Comparison of ENCODE assay signal across 8 cellular contexts in the genomic region with DNA sequence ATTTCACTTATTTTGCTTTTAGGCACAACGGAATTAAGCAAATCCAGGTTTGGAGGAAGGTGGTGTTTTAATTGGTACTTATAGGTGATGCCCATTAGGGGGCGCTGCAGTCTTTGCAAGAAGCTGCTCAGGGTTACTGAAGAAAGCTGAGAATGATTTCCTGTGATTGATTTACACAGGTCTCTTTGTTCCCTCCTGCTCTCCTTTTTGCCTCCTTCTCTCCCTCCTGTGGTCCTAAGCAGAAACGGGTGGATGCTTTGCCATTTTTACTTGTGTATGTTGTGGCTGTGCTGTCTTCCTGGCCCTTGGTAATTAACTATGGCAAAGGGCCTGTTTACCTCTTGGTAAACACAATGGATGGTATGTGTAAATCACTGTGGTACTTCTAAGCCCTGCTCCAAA.
DNase-seq lines count a peak whose midpoint lies in the region; ATAC-seq, FAIRE-seq and TF ChIP-seq lines count a peak whose summit lies in the region.

No MANE protein-coding gene starts in this region.

- H2AFZ ChIP-seq in HepG2 (ENCODE audit: low read length): no peak overlapping the region

- ATAC-seq in HepG2: peak; percentile 76
- no peak for ATAC-seq in GM18502 (IDR thresholded peaks at IDR 0.05; ENCODE audit: poor library complexity, unreplicated experiment)

- no peaks in the 10 kb centered on the region for H4K20me1 ChIP-seq in HepG2 (ENCODE audit: insufficient read depth, low read length)

- no peaks in the 10 kb centered on the region for H3K79me2 ChIP-seq in HepG2 (ENCODE audit: insufficient read depth, low read length)

- no peak overlapping the region for H3K9ac ChIP-seq in HepG2 (ENCODE audit: insufficient read depth, low read depth, low read length)

- no peaks in the 10 kb centered on the region for H3K9me3 ChIP-seq in AG04450 (ENCODE audit: control insufficient read depth, insufficient read depth, low read length)
- no peaks in the 10 kb centered on the region for H3K9me3 ChIP-seq in HepG2 (ENCODE audit: low read length)

- no peak for TF ChIP-seq POLR2A in HepG2 (IDR thresholded peaks at IDR 0.05; ENCODE audit: insufficient read depth in 1 of 2, low read depth in 2 of 2, low read length in 2 of 2)

- peaks cover 5% of the 10 kb centered on the region for H3K36me3 ChIP-seq in H7 (replicated peaks; ENCODE audit: control insufficient read depth, insufficient read depth, low read length)
- peaks cover 19 to 57% of the 10 kb centered on the region in 2 experiments for H3K36me3 ChIP-seq in HepG2 (replicated peaks in 1 of 2; ENCODE audit: control insufficient read depth in 1 of 2, insufficient read depth in 2 of 2, low read length in 2 of 2)

- in situ Hi-C loops in HepG2 (cut with HindIII; ENCODE audit: extremely low pct_ligation_motif_present, low pct_unique_long_range_greater_than_20kb): loop anchor here (5.0 kb wide), 2 partner anchors 150 to 250 kb away; no protein-coding TSS in a partner anchor

- H3K4me2 ChIP-seq in HepG2 (ENCODE audit: low read depth, low read length): no peak overlapping the region

- H3K4me3 ChIP-seq in AG04450 (ENCODE audit: low read depth, low read length): no peak overlapping the region
- H3K4me3 ChIP-seq in H7 (ENCODE audit: insufficient read depth, low read depth, low read length): no peak overlapping the region
- no peak overlapping the region for H3K4me3 ChIP-seq in coronary artery
- no peak overlapping the region for H3K4me3 ChIP-seq in HepG2 (replicated peaks in 1 of 3; ENCODE audit: insufficient read depth in 1 of 3, low read depth in 2 of 3, low read length in 3 of 3)

- peak; percentile 80 for TF ChIP-seq RAD21 in HepG2 (CRISPR knock-in tag; IDR thresholded peaks at IDR 0.05)

- POLR2A ChIA-PET in AG04450 (lab: Yijun Ruan, JAX): no interaction called here
- POLR2A ChIA-PET in HepG2 (lab: Yijun Ruan, JAX): no interaction called here

- H3K27me3 ChIP-seq in AG04450 (ENCODE audit: control insufficient read depth, insufficient read depth, low read length) (no peaks in the 10 kb centered on the region), H7 (ENCODE audit: control insufficient read depth, insufficient read depth, low read length) (no peaks in the 10 kb centered on the region), HepG2 (ENCODE audit: control insufficient read depth in 1 of 2, insufficient read depth in 2 of 2, low read length in 2 of 2) (no peaks in the 10 kb centered on the region)

- DNase-seq in AG04450 (ENCODE audit: low read depth, low spot score) (peak; percentile 65), H7 (peak; percentile 89), NCI-H510A (lab: John Stamatoyannopoulos, UW) (peak; percentile 83), coronary artery (ENCODE audit: low spot score) (no peak), HepG2 (ENCODE audit: low spot score) (peak; percentile 71)
- peak; percentile 72 for DNase-seq in activated CD4-positive, alpha-beta T cell treated with anti-CD3 and anti-CD28 coated beads for 48 hours
- peak; percentile 34 to 39 for DNase-seq in stimulated activated CD4-positive, alpha-beta T cell treated with anti-CD3 and anti-CD28 coated beads, Interleukin-4, amount 100 ng/mL, for 4 hours

- TF ChIP-seq EP300 in HepG2 (IDR thresholded peaks at IDR 0.05; ENCODE audit: low read depth in 2 of 2, low read length in 2 of 2) (no peak), HepG2 (CRISPR knock-in tag; IDR thresholded peaks at IDR 0.05; ENCODE audit: borderline replicate concordance) (no peak)

- CTCF ChIA-PET in AG04450 (lab: Charles Lee) (interaction anchor here (0.5 to 6.9 kb wide), 60 partner anchors 10 to 254 kb away, joined by 3 to 178 read pairs (median 5); partner anchors contain the start of gene TCP11), HepG2 (lab: Yijun Ruan, JAX; ENCODE audit: low intra/inter-chr PET ratio, low total read pairs) (interaction anchor here (3.4 to 3.5 kb wide), 2 partner anchors 153 to 254 kb away, joined by 17 to 44 read pairs; partner anchors contain the start of gene TCP11)

- TF ChIP-seq CTCF in AG04450 (IDR thresholded peaks at IDR 0.05; ENCODE audit: low read depth, low read length): peak; percentile 72
- peak; percentile 50 for TF ChIP-seq CTCF in coronary artery (IDR thresholded peaks at IDR 0.05)
- TF ChIP-seq CTCF in HepG2 (CRISPR knock-in tag; IDR thresholded peaks at IDR 0.05): peak; percentile 89

- H3K4me1 ChIP-seq in HepG2 (ENCODE audit: insufficient read depth, low read length): no peaks in the 10 kb centered on the region

- no TSS peak for BruUV-seq in HepG2 (replicated peaks; lab: Mats Ljungman, UMichigan)

- intact Hi-C loops in HepG2 (cut with micrococcal nuclease; ENCODE audit: unreplicated experiment): loop anchor here (1.0 to 2.0 kb wide), 3 partner anchors 153 to 254 kb away; no protein-coding TSS in a partner anchor

- 56% methylated on average over 3 of the region's 3 CpGs for WGBS in HepG2 (ENCODE audit: low lambda C conversion rate)

- peak; percentile 48 for FAIRE-seq in HepG2 (lab: Jason Lieb, UNC)

- H3K27ac ChIP-seq in AG04450 (ENCODE audit: low read depth, low read length) (no peak overlapping the region), coronary artery (no peak overlapping the region), HepG2 (ENCODE audit: extremely low read length, insufficient read depth, low read length) (no peak overlapping the region)

TF ChIP-seq in HepG2, 621 proteins besides CTCF, POLR2A, EP300 and RAD21 (continues in another document):
- TF ChIP-seq ZNF589 (CRISPR knock-in tag; conservative IDR thresholded peaks at IDR 0.05) (no peak), KLF16 (CRISPR knock-in tag; IDR thresholded peaks at IDR 0.05) (no peak), ZNF431 (CRISPR knock-in tag; IDR thresholded peaks at IDR 0.05; ENCODE audit: borderline replicate concordance, low read depth) (no peak), PPARG (CRISPR knock-in tag; conservative IDR thresholded peaks at IDR 0.05) (0 out of 2 replicates have a peak, but pooled peaks have one; percentile 14), GZF1 (CRISPR knock-in tag; IDR thresholded peaks at IDR 0.05) (no peak), ZNF747 (CRISPR knock-in tag; IDR thresholded peaks at IDR 0.05; ENCODE audit: borderline replicate concordance) (0 out of 2 replicates have a peak, but pooled peaks have one; percentile 22), TMF1 (CRISPR knock-in tag; IDR thresholded peaks at IDR 0.05; ENCODE audit: low read depth) (no peak), ZNF232 (CRISPR knock-in tag; IDR thresholded peaks at IDR 0.05; ENCODE audit: borderline replicate concordance) (0 out of 2 replicates have a peak, but pooled peaks have one; percentile 45), IRF2 (CRISPR knock-in tag; IDR thresholded peaks at IDR 0.05) (no peak), MIXL1 (CRISPR knock-in tag; IDR thresholded peaks at IDR 0.05) (peak; percentile 94), TARDBP (CRISPR knock-in tag; IDR thresholded peaks at IDR 0.05) (peak; percentile 24; the same call in 1 of the 2 replicates)
- TF ChIP-seq, protein P1, sequence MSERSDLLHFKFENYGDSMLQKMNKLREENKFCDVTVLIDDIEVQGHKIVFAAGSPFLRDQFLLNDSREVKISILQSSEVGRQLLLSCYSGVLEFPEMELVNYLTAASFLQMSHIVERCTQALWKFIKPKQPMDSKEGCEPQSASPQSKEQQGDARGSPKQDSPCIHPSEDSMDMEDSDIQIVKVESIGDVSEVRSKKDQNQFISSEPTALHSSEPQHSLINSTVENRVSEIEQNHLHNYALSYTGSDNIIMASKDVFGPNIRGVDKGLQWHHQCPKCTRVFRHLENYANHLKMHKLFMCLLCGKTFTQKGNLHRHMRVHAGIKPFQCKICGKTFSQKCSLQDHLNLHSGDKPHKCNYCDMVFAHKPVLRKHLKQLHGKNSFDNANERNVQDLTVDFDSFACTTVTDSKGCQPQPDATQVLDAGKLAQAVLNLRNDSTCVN (CRISPR knock-in tag; IDR thresholded peaks at IDR 0.05; ENCODE audit: borderline replicate concordance): no peak
- TF ChIP-seq, protein P2, sequence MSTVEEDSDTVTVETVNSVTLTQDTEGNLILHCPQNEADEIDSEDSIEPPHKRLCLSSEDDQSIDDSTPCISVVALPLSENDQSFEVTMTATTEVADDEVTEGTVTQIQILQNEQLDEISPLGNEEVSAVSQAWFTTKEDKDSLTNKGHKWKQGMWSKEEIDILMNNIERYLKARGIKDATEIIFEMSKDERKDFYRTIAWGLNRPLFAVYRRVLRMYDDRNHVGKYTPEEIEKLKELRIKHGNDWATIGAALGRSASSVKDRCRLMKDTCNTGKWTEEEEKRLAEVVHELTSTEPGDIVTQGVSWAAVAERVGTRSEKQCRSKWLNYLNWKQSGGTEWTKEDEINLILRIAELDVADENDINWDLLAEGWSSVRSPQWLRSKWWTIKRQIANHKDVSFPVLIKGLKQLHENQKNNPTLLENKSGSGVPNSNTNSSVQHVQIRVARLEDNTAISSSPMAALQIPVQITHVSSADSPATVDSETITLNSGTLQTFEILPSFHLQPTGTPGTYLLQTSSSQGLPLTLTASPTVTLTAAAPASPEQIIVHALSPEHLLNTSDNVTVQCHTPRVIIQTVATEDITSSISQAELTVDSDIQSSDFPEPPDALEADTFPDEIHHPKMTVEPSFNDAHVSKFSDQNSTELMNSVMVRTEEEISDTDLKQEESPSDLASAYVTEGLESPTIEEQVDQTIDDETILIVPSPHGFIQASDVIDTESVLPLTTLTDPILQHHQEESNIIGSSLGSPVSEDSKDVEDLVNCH (CRISPR knock-in tag; IDR thresholded peaks at IDR 0.05): no peak
